8 cellular contexts compared by ENCODE assay signal in genomic region chr1:31815752-31816484, GRCh38. TPM values are rescaled to one million over a fixed set of nuclear protein-coding genes. Genes with fewer than 3 reads are reported as not detected.
DNase-seq lines count a peak whose midpoint lies in the region; ATAC-seq and TF ChIP-seq lines count a peak whose summit lies in the region.

Gene SPOCD1 (minus strand): TSS chr1:31816022. CDS start chr1:31815333, 689 bp downstream.

- peak within 1 kb of the TSS; percentile 6; the same call in 1 of the 2 replicates for H2AFZ ChIP-seq in Karpas-422 (ENCODE audit: low read length)

- no peak within 1 kb of the TSS for H3K4me3 ChIP-seq in Karpas-422 (ENCODE audit: low read length)
- H3K4me3 ChIP-seq in right atrium auricular region, result no peak within 1 kb of the TSS
- H3K4me3 ChIP-seq in skeletal muscle cell (ENCODE audit: low read depth, low read length), result peak within 1 kb of the TSS; percentile 20

- H3K27ac ChIP-seq in Karpas-422 (ENCODE audit: low read length), result peak within 1 kb of the TSS; percentile 34; the same call in 1 of the 2 replicates
- H3K27ac ChIP-seq in right atrium auricular region, result no peak within 1 kb of the TSS

- H3K9me3 ChIP-seq in Karpas-422 (ENCODE audit: low read length), result no peaks in the 10 kb centered on the region
- no peaks in the 10 kb centered on the region for H3K9me3 ChIP-seq in right atrium auricular region

- TF ChIP-seq CTCF in right atrium auricular region (IDR thresholded peaks at IDR 0.05), result peak; percentile 52 to 66

- CTCF ChIA-PET in T-cell (lab: Charles Lee), result interaction anchor here (0.6 to 3.5 kb wide), 6 partner anchors 23 to 246 kb away, joined by 3 to 26 read pairs (median 4); partner anchors contain the start of gene PTP4A2 (in 1 of the 2)

- peak; percentile 93 for DNase-seq in DMS53 (lab: John Stamatoyannopoulos, UW)
- DNase-seq in Karpas-422, result peak; percentile 94
- peak; percentile 54 to 87 (median 76) for DNase-seq in T-cell
- peak; percentile 90 for DNase-seq in activated naive CD8-positive, alpha-beta T cell treated with anti-CD3 and anti-CD28 coated beads, Interleukin-2, amount 50 U/mL, for 24 hours
- peak; percentile 87 for DNase-seq in right atrium auricular region (ENCODE audit: low spot score)
- DNase-seq in skeletal muscle cell (ENCODE audit: low read depth), result no peak
- no peak for DNase-seq in NCI-H187 treated with DMSO at 0.1 percent for 48 hours (lab: John Stamatoyannopoulos, UW)

- H3K9ac ChIP-seq in Karpas-422 (ENCODE audit: low read length), result no peak within 1 kb of the TSS

- H3K36me3 ChIP-seq in Karpas-422 (ENCODE audit: insufficient read depth, low read length) (no peaks in the 10 kb centered on the region), right atrium auricular region (no peaks in the 10 kb centered on the region)

- no peaks in the 10 kb centered on the region for H3K9me2 ChIP-seq in Karpas-422 (replicated peaks; ENCODE audit: insufficient read depth, low read length)

- no peaks in the 10 kb centered on the region for H3K27me3 Mint-ChIP-seq in T-cell
- H3K27me3 Mint-ChIP-seq in activated naive CD8-positive, alpha-beta T cell treated with anti-CD3 and anti-CD28 coated beads, Interleukin-2, amount 50 U/mL, for 24 hours, result no peaks in the 10 kb centered on the region

- H3K4me1 Mint-ChIP-seq in T-cell, result peaks cover 6 to 16% (median 9%) of the 10 kb centered on the region in 3 donors
- peaks cover 6% of the 10 kb centered on the region for H3K4me1 Mint-ChIP-seq in activated naive CD8-positive, alpha-beta T cell treated with anti-CD3 and anti-CD28 coated beads, Interleukin-2, amount 50 U/mL, for 24 hours

- ATAC-seq in T-cell (replicated peaks in 1 of 4) (peak; percentile 84 to 98 (median 91)), GM21515 (IDR thresholded peaks at IDR 0.05; ENCODE audit: unreplicated experiment) (no peak)
- peak; percentile 77 for ATAC-seq in activated naive CD8-positive, alpha-beta T cell treated with anti-CD3 and anti-CD28 coated beads, Interleukin-2, amount 50 U/mL, for 24 hours

- POLR2A ChIA-PET in T-cell (lab: Charles Lee), result no interaction called here

- no peaks in the 10 kb centered on the region for H3K9me3 Mint-ChIP-seq in T-cell
- no peaks in the 10 kb centered on the region for H3K9me3 Mint-ChIP-seq in activated naive CD8-positive, alpha-beta T cell treated with anti-CD3 and anti-CD28 coated beads, Interleukin-2, amount 50 U/mL, for 24 hours

- H4K20me1 ChIP-seq in Karpas-422 (ENCODE audit: insufficient read depth, low read depth, low read length), result no peaks in the 10 kb centered on the region

- no peak within 1 kb of the TSS for H3K4me3 Mint-ChIP-seq in T-cell
- no peak within 1 kb of the TSS for H3K4me3 Mint-ChIP-seq in activated naive CD8-positive, alpha-beta T cell treated with anti-CD3 and anti-CD28 coated beads, Interleukin-2, amount 50 U/mL, for 24 hours

- H3K4me1 ChIP-seq in Karpas-422 (ENCODE audit: low read length) (peaks cover 27% of the 10 kb centered on the region), right atrium auricular region (no peaks in the 10 kb centered on the region)

- no peaks in the 10 kb centered on the region for H3K79me2 ChIP-seq in Karpas-422 (ENCODE audit: low read length)

- no peaks in the 10 kb centered on the region for H3K36me3 Mint-ChIP-seq in T-cell
- H3K36me3 Mint-ChIP-seq in activated naive CD8-positive, alpha-beta T cell treated with anti-CD3 and anti-CD28 coated beads, Interleukin-2, amount 50 U/mL, for 24 hours (ENCODE audit: low read depth), result no peaks in the 10 kb centered on the region

- no peak within 1 kb of the TSS for H3K4me2 ChIP-seq in Karpas-422 (ENCODE audit: low read depth, low read length, poor library complexity, severe bottlenecking)

- H3K27ac Mint-ChIP-seq in T-cell, result peak within 1 kb of the TSS; percentile 57 to 79
- no peak within 1 kb of the TSS for H3K27ac Mint-ChIP-seq in activated naive CD8-positive, alpha-beta T cell treated with anti-CD3 and anti-CD28 coated beads, Interleukin-2, amount 50 U/mL, for 24 hours

- H3K27me3 ChIP-seq in Karpas-422 (ENCODE audit: low read length), result no peaks in the 10 kb centered on the region
- H3K27me3 ChIP-seq in right atrium auricular region, result no peaks in the 10 kb centered on the region

RNA-seq across cellular contexts. Expression of gene SPOCD1, which starts in this region (rescaled TPM):
- total RNA-seq in Karpas-422 (2014; rRNA removed; shearing (Covaris generic); ENCODE audit: low replicate concordance), result not detected in 2 replicates
- total RNA-seq in T-cell (not detected), right atrium auricular region (under 1 TPM in 1 of 2 donors, not detected in 1; 0.43 TPM)

Comparison
In these comparisons a context has a peak if more than half of its experiments do, and no peak if none do; other contexts are left out.
1. Peak in DNase-seq and H3K27ac ChIP-seq in Karpas-422; RNA of the gene not detected or under 1 TPM.
2. Peak in DNase-seq and ATAC-seq in T-cell; RNA of the gene not detected or under 1 TPM.
3. Peak in DNase-seq in right atrium auricular region; RNA of the gene not detected or under 1 TPM.
4. DNase-seq: peak in DMS53 (single experiment) and activated naive CD8-positive, alpha-beta T cell treated with anti-CD3 and anti-CD28 coated beads, Interleukin-2, amount 50 U/mL, for 24 hours (single experiment); none in skeletal muscle cell (single experiment) and NCI-H187 treated with DMSO at 0.1 percent for 48 hours (single experiment).